Comparison of ENCODE assay signal across 9 cellular contexts in the genomic region with DNA sequence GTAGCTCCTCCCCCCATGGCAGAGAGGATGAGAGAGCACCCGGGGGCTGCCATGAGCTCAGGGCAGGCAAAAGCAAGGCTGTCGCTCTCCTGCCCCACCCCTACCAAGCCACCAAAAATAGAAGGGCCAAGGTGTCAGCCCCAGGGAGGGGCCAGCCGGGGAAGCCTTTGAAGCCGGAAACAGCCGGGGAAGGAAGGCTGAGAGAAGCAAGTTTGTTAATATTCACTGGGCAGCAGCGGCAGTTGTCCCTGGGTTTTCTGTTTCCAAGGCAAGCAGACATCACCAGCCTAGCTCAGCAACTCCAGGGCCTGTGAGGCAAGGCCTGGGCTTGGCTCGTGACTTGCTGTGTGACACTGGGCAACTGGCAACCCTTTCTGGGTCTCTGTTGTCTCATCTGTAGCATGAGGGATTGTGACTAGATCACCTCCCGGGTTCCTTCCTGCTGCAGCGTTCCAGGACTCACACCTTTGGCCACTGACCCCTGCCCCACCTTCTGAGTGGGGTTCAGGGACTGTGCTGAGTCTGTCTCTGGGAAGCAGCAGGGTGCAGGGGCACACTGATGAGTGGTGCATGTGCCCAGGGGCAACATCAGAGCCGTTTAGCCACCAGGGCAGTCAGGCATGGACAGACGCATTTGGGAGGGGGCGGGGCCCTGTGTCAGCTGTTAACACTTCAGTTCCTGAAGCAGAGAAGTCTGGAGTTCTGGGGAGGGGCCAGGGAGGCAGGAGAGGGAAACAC. TPM values are rescaled to one million over a fixed set of nuclear protein-coding genes. Genes with fewer than 3 reads are reported as not detected.
DNase-seq lines count a peak whose midpoint lies in the region; ATAC-seq and TF ChIP-seq lines count a peak whose summit lies in the region.
"Had no signal": no experiment of that assay in that cellular context is flagged by ENCODE, and none has a peak within 500 bp of the region (broad histone marks: within the 10 kb centered on the region; RNA-seq: fewer than 3 reads in every experiment).

No MANE protein-coding gene starts in this region.

- intact Hi-C loops in left lung (cut with DNase I) = no loop called here

- TF ChIP-seq CTCF in left lung (IDR thresholded peaks at IDR 0.05) = no peak

- no peaks in the 10 kb centered on the region for H3K9me3 ChIP-seq in left lung

- peak; percentile 66 for ATAC-seq in HG02938 (IDR thresholded peaks at IDR 0.05; ENCODE audit: unreplicated experiment)
- ATAC-seq in activated naive CD4-positive, alpha-beta T cell treated with anti-CD3 and anti-CD28 coated beads, Interleukin-2, amount 50 U/mL, for 72 hours = peak; percentile 91
- peak; percentile 79 for ATAC-seq in left lung

- no peaks in the 10 kb centered on the region for H3K27me3 ChIP-seq in left lung

- no peaks in the 10 kb centered on the region for H3K9me3 Mint-ChIP-seq in activated naive CD4-positive, alpha-beta T cell treated with anti-CD3 and anti-CD28 coated beads, Interleukin-2, amount 50 U/mL, for 72 hours

- H3K4me3 ChIP-seq in left lung = no peak overlapping the region

- H3K27ac Mint-ChIP-seq in activated naive CD4-positive, alpha-beta T cell treated with anti-CD3 and anti-CD28 coated beads, Interleukin-2, amount 50 U/mL, for 72 hours = peak overlapping the region; percentile 82

- DNase-seq in DMS 273 (lab: John Stamatoyannopoulos, UW; ENCODE audit: unreplicated experiment) (peak; percentile 81), DMS 273 treated with DMSO at 0.1 percent for 48 hours (lab: John Stamatoyannopoulos, UW) (no peak), RPMI7951 (ENCODE audit: low read depth) (peak; percentile 14), left lung (peak in 1 of 2 donors; percentile 50), NCI-H226 (no peak)
- DNase-seq in activated naive CD4-positive, alpha-beta T cell treated with anti-CD3 and anti-CD28 coated beads, Interleukin-2, amount 50 U/mL, for 72 hours (ENCODE audit: low spot score in 2 of 2) = peak; percentile 53 to 69
- DNase-seq in stimulated activated CD8-positive, alpha-beta memory T cell treated with anti-CD3 and anti-CD28 coated beads, Interleukin-12 subunit alpha, Interleukin-12 subunit beta, amount 100 ng/mL, for 24 hours (ENCODE audit: extremely low read depth) = peak; percentile 10

- no peaks in the 10 kb centered on the region for H3K36me3 ChIP-seq in left lung

- no peaks in the 10 kb centered on the region for H3K36me3 Mint-ChIP-seq in activated naive CD4-positive, alpha-beta T cell treated with anti-CD3 and anti-CD28 coated beads, Interleukin-2, amount 50 U/mL, for 72 hours

- H3K27ac ChIP-seq in left lung = peak overlapping the region in 1 of 2 donors; percentile 53
- H3K27ac ChIP-seq: 22Rv1 had no signal

- peaks cover 11 to 24% of the 10 kb centered on the region in 2 donors for H3K4me1 ChIP-seq in left lung

RNA-seq across cellular contexts. Expression of a gene that starts 24.3 kb away (rescaled TPM):
- not detected in 2 replicates for total RNA-seq in RPMI7951 (2014; rRNA removed; shearing (Covaris generic))
- not detected for total RNA-seq in activated naive CD4-positive, alpha-beta T cell treated with anti-CD3 and anti-CD28 coated beads, Interleukin-2, amount 50 U/mL, for 72 hours
- total RNA-seq in left lung = under 1 TPM; 0.39 to 0.87 TPM

RNA-seq across cellular contexts. Expression of a gene that starts 53.4 kb away (rescaled TPM):
- total RNA-seq in RPMI7951 (2014; rRNA removed; shearing (Covaris generic)) = not detected in 2 replicates
- not detected for total RNA-seq in activated naive CD4-positive, alpha-beta T cell treated with anti-CD3 and anti-CD28 coated beads, Interleukin-2, amount 50 U/mL, for 72 hours
- not detected for total RNA-seq in left lung

Comparison
In these comparisons a context has a peak if more than half of its experiments do, and no peak if none do; other contexts are left out.
1. DNase-seq: peak in DMS 273 (single experiment), RPMI7951 (single experiment), activated naive CD4-positive, alpha-beta T cell treated with anti-CD3 and anti-CD28 coated beads, Interleukin-2, amount 50 U/mL, for 72 hours (2 of 2) and stimulated activated CD8-positive, alpha-beta memory T cell treated with anti-CD3 and anti-CD28 coated beads, Interleukin-12 subunit alpha, Interleukin-12 subunit beta, amount 100 ng/mL, for 24 hours (single experiment); none in DMS 273 treated with DMSO at 0.1 percent for 48 hours (single experiment) and NCI-H226 (single experiment).
2. Peak in every context shown above with its lines, with median percentiles within 50 percentile points of each other: ATAC-seq.